17 cellular contexts compared by ENCODE assay signal in the genomic region with DNA sequence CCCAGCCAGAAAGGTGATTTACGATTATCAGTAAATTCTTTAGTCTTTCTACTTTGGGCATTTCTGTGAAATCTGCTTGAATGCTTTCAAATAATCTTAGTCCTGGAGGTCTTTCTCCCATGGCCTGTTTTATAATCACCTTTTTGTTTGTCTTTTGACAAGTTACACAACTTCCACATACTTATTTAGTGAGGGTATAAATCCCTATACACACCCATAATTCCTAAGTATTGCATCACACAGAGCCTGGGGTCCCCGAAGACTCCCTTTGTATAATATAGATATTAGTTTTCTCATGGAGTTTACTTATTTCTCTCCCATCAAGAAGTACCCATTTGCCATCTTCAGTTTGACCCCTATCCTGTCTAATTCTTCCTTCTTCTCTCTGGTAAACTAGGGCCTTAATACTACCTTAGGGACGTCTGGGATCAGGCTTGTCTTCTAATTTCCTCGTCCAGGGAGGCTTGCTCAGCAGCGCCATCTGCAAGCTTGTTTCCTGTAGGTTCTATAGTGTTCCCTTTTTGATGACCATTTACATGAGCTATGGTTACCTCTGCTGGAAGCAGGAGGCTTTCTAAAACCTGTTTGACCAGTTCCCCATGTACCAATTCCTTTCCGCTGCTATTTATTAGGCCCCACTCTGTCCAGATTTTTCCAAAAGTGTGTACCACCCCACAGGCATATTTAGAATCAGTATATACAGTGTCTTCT. TPM values are rescaled to one million over a fixed set of nuclear protein-coding genes. Genes with fewer than 3 reads are reported as not detected.
DNase-seq lines count a peak whose midpoint lies in the region; ATAC-seq, FAIRE-seq and TF ChIP-seq lines count a peak whose summit lies in the region.
"Had no signal": no experiment of that assay in that cellular context is flagged by ENCODE, and none has a peak within 500 bp of the region (broad histone marks: within the 10 kb centered on the region; RNA-seq: fewer than 3 reads in every experiment).

No MANE protein-coding gene starts in this region.

- H3K27ac ChIP-seq in PC-9 (peak overlapping the region; percentile 68), keratinocyte (ENCODE audit: control insufficient read depth, insufficient read depth, low read length) (no peak overlapping the region)
- H3K27ac ChIP-seq: coronary artery, WERI-Rb-1 had no signal

- peaks cover 11% of the 10 kb centered on the region; the same call in 1 of the 2 replicates for H3F3A ChIP-seq in PC-9 (ENCODE audit: insufficient read depth, low read depth)

- TF ChIP-seq CTCF in PC-9 (conservative IDR thresholded peaks at IDR 0.05) (peak; percentile 65), keratinocyte (optimal IDR thresholded peaks at IDR 0.05 in 1 of 3, IDR thresholded peaks at IDR 0.05 in 1 of 3, conservative IDR thresholded peaks at IDR 0.05 in 1 of 3; ENCODE audit: extremely low read depth in 1 of 3, insufficient read depth in 2 of 3, low read length in 3 of 3) (peak in 2 of 3 experiments; percentile 8 to 27), GM20000 (IDR thresholded peaks at IDR 0.05; ENCODE audit: extremely low read depth, missing control alignments) (no peak)

- TF ChIP-seq EP300 in Ishikawa (IDR thresholded peaks at IDR 0.05; ENCODE audit: borderline replicate concordance) = peak; percentile 22; the same call in 1 of the 2 replicates

- H3K36me3 ChIP-seq in PC-9 (ENCODE audit: low read depth) (no peaks in the 10 kb centered on the region), keratinocyte (ENCODE audit: control insufficient read depth in 2 of 2, extremely low read depth in 1 of 2, insufficient read depth in 2 of 2, low read length in 2 of 2) (no peaks in the 10 kb centered on the region)
- H3K36me3 ChIP-seq: MG63, WERI-Rb-1 had no signal

- H3K4me1 ChIP-seq in PC-9 (replicated peaks; ENCODE audit: insufficient read depth) (peaks cover 21% of the 10 kb centered on the region), keratinocyte (ENCODE audit: control insufficient read depth, extremely low read depth, insufficient read depth, low read length) (no peaks in the 10 kb centered on the region)

- dilution Hi-C loops in keratinocyte (cut with MboI; ENCODE audit: extremely low pct_ligation_motif_present, low sequenced_read_pairs) = no loop called here

- H3K9ac ChIP-seq in keratinocyte (ENCODE audit: control insufficient read depth, extremely low read depth, insufficient read depth, low read length) = no peak overlapping the region

- H3K27me3 ChIP-seq in PC-9 (ENCODE audit: insufficient read depth, low read depth) (no peaks in the 10 kb centered on the region), keratinocyte (ENCODE audit: control insufficient read depth, extremely low read depth, insufficient read depth, low read length) (no peaks in the 10 kb centered on the region)
- H3K27me3 ChIP-seq: MG63 had no signal

- no peaks in the 10 kb centered on the region for H3K9me1 ChIP-seq in keratinocyte (ENCODE audit: control insufficient read depth, extremely low read depth, insufficient read depth, low read length)

- no TSS peak for BruUV-seq in PC-9 (replicated peaks; lab: Mats Ljungman, UMichigan)

- H3K4me3 ChIP-seq in PC-9 = no peak overlapping the region
- H3K4me3 ChIP-seq in keratinocyte (ENCODE audit: control insufficient read depth in 2 of 3, extremely low read depth in 1 of 3, insufficient read depth in 2 of 3, low read depth in 1 of 3, low read length in 3 of 3) = no peak overlapping the region
- H3K4me3 ChIP-seq: coronary artery, MG63 had no signal

- no peaks in the 10 kb centered on the region for H4K20me1 ChIP-seq in PC-9 (ENCODE audit: insufficient read depth)
- no peaks in the 10 kb centered on the region for H4K20me1 ChIP-seq in keratinocyte (ENCODE audit: control insufficient read depth, extremely low read depth, insufficient read depth, low read length)

- H3K4me2 ChIP-seq in PC-9 (peak overlapping the region; percentile 33), keratinocyte (ENCODE audit: control insufficient read depth, extremely low read depth, insufficient read depth, low read depth, low read length) (no peak overlapping the region)

- H3K79me2 ChIP-seq in PC-9 (ENCODE audit: low read depth) (no peaks in the 10 kb centered on the region), keratinocyte (ENCODE audit: control insufficient read depth, insufficient read depth, low read length) (no peaks in the 10 kb centered on the region)

- ATAC-seq in GM19397 (IDR thresholded peaks at IDR 0.05; ENCODE audit: unreplicated experiment) = no peak
- ATAC-seq in GM18870 (IDR thresholded peaks at IDR 0.05; ENCODE audit: unreplicated experiment) = no peak
- ATAC-seq: stimulated activated naive CD8-positive, alpha-beta T cell treated with anti-CD3 and anti-CD28 coated beads, Interleukin-15, Interleukin-2, amounts not matched to agents 100 U/mL and 50 U/mL, for 24 hours had no signal

- H3K9me2 ChIP-seq in PC-9 (ENCODE audit: insufficient read depth) = no peaks in the 10 kb centered on the region

- CTCF ChIA-PET in PC-9 (lab: Charles Lee) = no interaction called here

- DNase-seq in DMS53 (lab: John Stamatoyannopoulos, UW) (peak; percentile 98), PC-9 (peak; percentile 6 to 82), keratinocyte (ENCODE audit: low read depth, low spot score) (no peak), GM20000 (ENCODE audit: low spot score) (no peak), KG1 (lab: John Stamatoyannopoulos, UW) (no peak)
- DNase-seq: activated gamma-delta T cell; DMS79 treated with DMSO at 0.1 percent for 48 hours; head of caudate nucleus; MG63; posterior cingulate gyrus; stimulated activated naive CD8-positive, alpha-beta T cell treated with anti-CD3 and anti-CD28 coated beads, Interleukin-15, Interleukin-2, amounts not matched to agents 100 U/mL and 50 U/mL, for 24 hours; WERI-Rb-1 had no signal

- H3K9me3 ChIP-seq in PC-9 (ENCODE audit: insufficient read depth, low read depth) (no peaks in the 10 kb centered on the region), keratinocyte (ENCODE audit: control insufficient read depth, low read depth, low read length) (no peaks in the 10 kb centered on the region)
- H3K9me3 ChIP-seq: MG63 had no signal

- intact Hi-C loops in PC-9 (cut with micrococcal nuclease; ENCODE audit: unreplicated experiment) = no loop called here

- POLR2A ChIA-PET in PC-9 (lab: Charles Lee; ENCODE audit: unreplicated experiment) = no interaction called here

- H2AFZ ChIP-seq in PC-9 = peak overlapping the region; percentile 57
- H2AFZ ChIP-seq in keratinocyte (ENCODE audit: control insufficient read depth, low read length) = no peak overlapping the region

- TF ChIP-seq RAD21 in Ishikawa (IDR thresholded peaks at IDR 0.05; ENCODE audit: low read depth) = peak; percentile 34; the same call in 1 of the 2 replicates

- no peak for FAIRE-seq in keratinocyte (lab: Jason Lieb, UNC)
- FAIRE-seq: astrocyte had no signal

TF ChIP-seq in Ishikawa, 13 proteins besides CTCF, POLR2A, EP300 and RAD21 (continues in another document):
- TF ChIP-seq REST (IDR thresholded peaks at IDR 0.05; ENCODE audit: low read depth) (no peak), TEAD4 (IDR thresholded peaks at IDR 0.05) (no peak), YY1 (IDR thresholded peaks at IDR 0.05; ENCODE audit: low read depth) (0 out of 2 replicates have a peak, but pooled peaks have one; percentile 39), EGR1 (IDR thresholded peaks at IDR 0.05) (no peak), NFIC (IDR thresholded peaks at IDR 0.05) (no peak), CEBPB (IDR thresholded peaks at IDR 0.05) (peak; percentile 70; the same call in 1 of the 2 replicates)
- TF ChIP-seq, protein P1, sequence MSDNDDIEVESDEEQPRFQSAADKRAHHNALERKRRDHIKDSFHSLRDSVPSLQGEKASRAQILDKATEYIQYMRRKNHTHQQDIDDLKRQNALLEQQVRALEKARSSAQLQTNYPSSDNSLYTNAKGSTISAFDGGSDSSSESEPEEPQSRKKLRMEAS (IDR thresholded peaks at IDR 0.05) = peak; percentile 55
- TF ChIP-seq, protein P2, sequence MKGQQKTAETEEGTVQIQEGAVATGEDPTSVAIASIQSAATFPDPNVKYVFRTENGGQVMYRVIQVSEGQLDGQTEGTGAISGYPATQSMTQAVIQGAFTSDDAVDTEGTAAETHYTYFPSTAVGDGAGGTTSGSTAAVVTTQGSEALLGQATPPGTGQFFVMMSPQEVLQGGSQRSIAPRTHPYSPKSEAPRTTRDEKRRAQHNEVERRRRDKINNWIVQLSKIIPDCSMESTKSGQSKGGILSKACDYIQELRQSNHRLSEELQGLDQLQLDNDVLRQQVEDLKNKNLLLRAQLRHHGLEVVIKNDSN (IDR thresholded peaks at IDR 0.05) = no peak

RNA-seq across cellular contexts. Expression of gene DNAH11, which starts 8.1 kb away (rescaled TPM):
- not detected in 2 replicates for total RNA-seq in PC-9 (2021)
- polyA plus RNA-seq in keratinocyte = under 0.01 to 0.21 TPM (median 0.09 TPM) in 3 replicates
- polyA plus RNA-seq in keratinocyte (2011; ENCODE audit: low read depth) = not detected
- polyA plus RNA-seq in keratinocyte (2011; cell fraction: cytosol; rRNA removed) = 0.04 TPM in 2 replicates
- 0.23 and 0.62 TPM in 2 replicates for polyA plus RNA-seq in keratinocyte (2011; cell fraction: nucleus; rRNA removed)
- 0.03 and 0.16 TPM in 2 replicates for polyA plus RNA-seq in keratinocyte (2012; ENCODE audit: low replicate concordance)
- polyA minus RNA-seq in keratinocyte = under 0.01 to 0.10 TPM in 2 of 3 replicates, not detected in the other
- not detected for polyA minus RNA-seq in keratinocyte (2011; cell fraction: cytosol; rRNA and poly(A)+ RNA removed)
- polyA minus RNA-seq in keratinocyte (2011; cell fraction: nucleus; rRNA and poly(A)+ RNA removed) = under 0.01 TPM in 2 replicates

Comparison
In these comparisons a context has a peak if more than half of its experiments do, and no peak if none do; other contexts are left out.
1. DNase-seq: peak in DMS53 (single experiment) and PC-9 (2 of 2); none in keratinocyte (single experiment), GM20000 (single experiment) and KG1 (single experiment).